ENCODE assay signal across 8 cellular contexts in genomic region chrX:120468825-120469525, GRCh38. TPM values are rescaled to one million over a fixed set of nuclear protein-coding genes. Genes with fewer than 3 reads are reported as not detected.
DNase-seq lines count a peak whose midpoint lies in the region; ATAC-seq and TF ChIP-seq lines count a peak whose summit lies in the region.

TSS of gene LAMP2 (minus strand) at chrX:120469296. CDS start at chrX:120469169, 127 bp downstream.

- no peaks in the 10 kb centered on the region for H3K36me3 Mint-ChIP-seq in endothelial cell (ENCODE audit: low read depth, unreplicated experiment)

- peak within 1 kb of the TSS; percentile 99 for H3K4me3 ChIP-seq in OCI-LY3 (ENCODE audit: low read length)

- peak within 1 kb of the TSS; percentile 94 for H3K27ac Mint-ChIP-seq in endothelial cell (ENCODE audit: unreplicated experiment)

- peak within 1 kb of the TSS; percentile 58 for H3K27ac ChIP-seq in OCI-LY3 (ENCODE audit: low read length)

- peaks cover 10% of the 10 kb centered on the region for H3K4me1 Mint-ChIP-seq in endothelial cell (ENCODE audit: unreplicated experiment)

- H3K9me3 ChIP-seq in OCI-LY3 (ENCODE audit: insufficient read depth, low read length): no peaks in the 10 kb centered on the region

- H4K20me1 ChIP-seq in OCI-LY3 (ENCODE audit: insufficient read depth, low read length): peaks cover 28% of the 10 kb centered on the region

- peak within 1 kb of the TSS; percentile 98 for H3K4me3 Mint-ChIP-seq in endothelial cell (ENCODE audit: unreplicated experiment)

- TF ChIP-seq CTCF in OCI-LY3 (IDR thresholded peaks at IDR 0.05; ENCODE audit: low read depth, low read length) (no peak), endothelial cell (IDR thresholded peaks at IDR 0.05; ENCODE audit: unreplicated experiment) (no peak)

- peak within 1 kb of the TSS; percentile 92 for H3K4me2 ChIP-seq in OCI-LY3 (ENCODE audit: low read length)

- no peaks in the 10 kb centered on the region for H3K27me3 ChIP-seq in OCI-LY3 (ENCODE audit: low read depth, low read length)

- H3K36me3 ChIP-seq in OCI-LY3 (replicated peaks; ENCODE audit: low read depth, low read length): no peaks in the 10 kb centered on the region

- peak; percentile 93 for ATAC-seq in GM21528 (IDR thresholded peaks at IDR 0.05; ENCODE audit: low FRiP score, unreplicated experiment)

- H3K4me1 ChIP-seq in OCI-LY3 (ENCODE audit: low read length): peaks cover 3% of the 10 kb centered on the region; the same call in 1 of the 2 replicates

- peak within 1 kb of the TSS; percentile 92 for H3K9ac ChIP-seq in OCI-LY3 (ENCODE audit: low read length)

- H2AFZ ChIP-seq in OCI-LY3 (ENCODE audit: low read depth, low read length): peak within 1 kb of the TSS; percentile 73; the same call in 1 of the 2 replicates

- no peaks in the 10 kb centered on the region for H3K9me3 Mint-ChIP-seq in endothelial cell (ENCODE audit: unreplicated experiment)

- H3K79me2 ChIP-seq in OCI-LY3 (ENCODE audit: low read length): peaks cover 50% of the 10 kb centered on the region

- H3K27me3 Mint-ChIP-seq in endothelial cell (ENCODE audit: unreplicated experiment): peaks cover 1% of the 10 kb centered on the region

- peak; percentile 94 for DNase-seq in DMS 273 (lab: John Stamatoyannopoulos, UW; ENCODE audit: unreplicated experiment)
- peak; percentile 38 for DNase-seq in HuH-7.5 (ENCODE audit: low spot score)
- peak; percentile 83 for DNase-seq in activated CD8-positive, alpha-beta memory T cell treated with anti-CD3 and anti-CD28 coated beads, Interleukin-2, amount 50 U/mL, for 48 hours
- DNase-seq in endothelial cell (ENCODE audit: low spot score): peak; percentile 76
- peak; percentile 89 for DNase-seq in midbrain (lab: John Stamatoyannopoulos, UW)
- peak; percentile 68 to 72 for DNase-seq in stimulated activated CD8-positive, alpha-beta memory T cell treated with anti-CD3 and anti-CD28 coated beads, Interleukin-15, amount 100 ng/mL, for 48 hours (ENCODE audit: low read depth in 2 of 2)

RNA-seq across cellular contexts. Expression of gene LAMP2, which starts in this region (rescaled TPM):
- total RNA-seq in endothelial cell (ENCODE audit: unreplicated experiment): 67.5 TPM

Comparison
In these comparisons a context has a peak if more than half of its experiments do, and no peak if none do; other contexts are left out.
1. Peak in every context shown above with its lines: DNase-seq, ATAC-seq, H3K4me3 ChIP-seq and H3K27ac ChIP-seq.
2. DNase-seq: peak in every context shown above with its lines; median percentile 94 in DMS 273; 89 in midbrain; 83 in activated CD8-positive, alpha-beta memory T cell treated with anti-CD3 and anti-CD28 coated beads, Interleukin-2, amount 50 U/mL, for 48 hours; 76 in endothelial cell; 70 in stimulated activated CD8-positive, alpha-beta memory T cell treated with anti-CD3 and anti-CD28 coated beads, Interleukin-15, amount 100 ng/mL, for 48 hours; 38 in HuH-7.5.